21 cellular contexts compared by ENCODE assay signal in genomic region chr2:206045251-206045650, GRCh38. TPM values are rescaled to one million over a fixed set of nuclear protein-coding genes. Genes with fewer than 3 reads are reported as not detected.
DNase-seq lines count a peak whose midpoint lies in the region; ATAC-seq, FAIRE-seq and TF ChIP-seq lines count a peak whose summit lies in the region.
"Had no signal": no experiment of that assay in that cellular context is flagged by ENCODE, and none has a peak within 500 bp of the region (broad histone marks: within the 10 kb centered on the region; RNA-seq: fewer than 3 reads in every experiment).

No MANE protein-coding gene starts in this region.

- H2AFZ ChIP-seq in HCT116 (ENCODE audit: low read depth, low read length, poor library complexity, severe bottlenecking): no peak overlapping the region
- H2AFZ ChIP-seq: hepatocyte had no signal

- TF ChIP-seq RAD21 in HCT116 (IDR thresholded peaks at IDR 0.05; ENCODE audit: low read depth): no peak

- no peak overlapping the region for H3K4me3 ChIP-seq in HCT116 (replicated peaks in 1 of 2; ENCODE audit: low read depth in 1 of 2, low read length in 2 of 2)
- H3K4me3 ChIP-seq: adrenal gland, hepatocyte had no signal

- TSS peak; percentile 23 for BruUV-seq in HCT116 (replicated peaks; lab: Mats Ljungman, UMichigan)

- peaks cover 22% of the 10 kb centered on the region for H3K4me1 Mint-ChIP-seq in T-helper 17 cell
- peaks cover 11% of the 10 kb centered on the region for H3K4me1 Mint-ChIP-seq in memory B cell
- no peaks in the 10 kb centered on the region for H3K4me1 Mint-ChIP-seq in activated T-helper 1 cell treated with anti-CD3 and anti-CD28 coated beads, Interleukin-12 subunit alpha, Interleukin-12 subunit beta, Interleukin-2, Interleukin-4 antibody, amounts not matched to agents 30 ng/mL and 10 ng/mL and 1 ng/mL, durations not matched to agents 14 hours and 24 hours and 36 hours (ENCODE audit: low read depth)

- no peaks in the 10 kb centered on the region for H3K79me2 ChIP-seq in HCT116 (ENCODE audit: insufficient read depth, low read length)

- H3K4me1 ChIP-seq in HCT116 (ENCODE audit: control insufficient read depth in 1 of 2, insufficient read depth in 2 of 2, low read length in 2 of 2): no peaks in the 10 kb centered on the region

- POLR2A ChIA-PET in HCT116 (lab: Charles Lee): no interaction called here

- TF ChIP-seq CTCF in D721Med (IDR thresholded peaks at IDR 0.05; ENCODE audit: insufficient read depth, missing control alignments) (no peak), HCT116 (IDR thresholded peaks at IDR 0.05 in 2 of 3, conservative IDR thresholded peaks at IDR 0.05 in 1 of 3; ENCODE audit: borderline replicate concordance in 1 of 3, insufficient read depth in 1 of 3, low read depth in 2 of 3, low read length in 2 of 3) (no peak)

- H3K27ac Mint-ChIP-seq in T-helper 17 cell (peak overlapping the region; percentile 63), memory B cell (peak overlapping the region; percentile 81)
- H3K27ac Mint-ChIP-seq in activated T-helper 1 cell treated with anti-CD3 and anti-CD28 coated beads, Interleukin-12 subunit alpha, Interleukin-12 subunit beta, Interleukin-2, Interleukin-4 antibody, amounts not matched to agents 30 ng/mL and 10 ng/mL and 1 ng/mL, durations not matched to agents 14 hours and 24 hours and 36 hours: no peak overlapping the region
- H3K27ac Mint-ChIP-seq: T-helper 2 cell treated with Interferon-gamma antibody and Interleukin-4, amounts not matched to agents 5 μg/mL and 100 μg/mL, for 36 hours had no signal

- H3K27me3 ChIP-seq in HCT116 (ENCODE audit: insufficient read depth, low read length): no peaks in the 10 kb centered on the region
- H3K27me3 ChIP-seq: adrenal gland, hepatocyte had no signal

- H3K4me3 Mint-ChIP-seq in T-helper 17 cell (no peak overlapping the region), memory B cell (no peak overlapping the region)
- no peak overlapping the region for H3K4me3 Mint-ChIP-seq in activated T-helper 1 cell treated with anti-CD3 and anti-CD28 coated beads, Interleukin-12 subunit alpha, Interleukin-12 subunit beta, Interleukin-2, Interleukin-4 antibody, amounts not matched to agents 30 ng/mL and 10 ng/mL and 1 ng/mL, durations not matched to agents 14 hours and 24 hours and 36 hours
- H3K4me3 Mint-ChIP-seq: CD4-positive, alpha-beta memory T cell; neural crest cell; T-helper 2 cell treated with Interferon-gamma antibody and Interleukin-4, amounts not matched to agents 5 μg/mL and 100 μg/mL, for 36 hours had no signal

- no peak overlapping the region for H3K27ac ChIP-seq in HCT116 (ENCODE audit: low read depth, low read length)
- H3K27ac ChIP-seq in caudate nucleus (ENCODE audit: low read depth, low read length): no peak overlapping the region
- H3K27ac ChIP-seq: adrenal gland, hepatocyte, HL-60 had no signal

- ATAC-seq in HCT116: no peak
- ATAC-seq in T-helper 17 cell: no peak
- no peak for ATAC-seq in memory B cell (ENCODE audit: low read depth)
- no peak for ATAC-seq in HG03280 (IDR thresholded peaks at IDR 0.05; ENCODE audit: unreplicated experiment)
- ATAC-seq: HepG2 had no signal

- peak; percentile 92 for FAIRE-seq in D721Med (lab: Jason Lieb, UNC)
- FAIRE-seq: bronchial epithelial cell, HepG2, islet of Langerhans had no signal

- H3K4me2 ChIP-seq in HCT116 (ENCODE audit: low read length): no peak overlapping the region
- H3K4me2 ChIP-seq: hepatocyte had no signal

- TF ChIP-seq POLR2A in HCT116 (IDR thresholded peaks at IDR 0.05; ENCODE audit: borderline replicate concordance, extremely low read depth, insufficient read depth, insufficient read length): no peak

- H3K9ac ChIP-seq in HCT116 (ENCODE audit: low read length): no peak overlapping the region

- CTCF ChIA-PET in HCT116 (lab: Charles Lee): no interaction called here

- DNase-seq in D721Med (ENCODE audit: insufficient read length, low spot score) (no peak), HCT116 (ENCODE audit: low read depth, low spot score) (no peak), T-helper 17 cell (no peak), memory B cell (ENCODE audit: low spot score in 2 of 2) (no peak), caudate nucleus (lab: John Stamatoyannopoulos, UW) (no peak)
- no peak for DNase-seq in activated T-helper 1 cell treated with anti-CD3 and anti-CD28 coated beads, Interleukin-12 subunit alpha, Interleukin-12 subunit beta, Interleukin-2, Interleukin-4 antibody, amounts not matched to agents 30 ng/mL and 10 ng/mL and 1 ng/mL, durations not matched to agents 14 hours and 24 hours and 36 hours (ENCODE audit: low spot score)
- DNase-seq: activated effector memory CD4-positive, alpha-beta T cell treated with Interleukin-2 at 50 U/mL for 16 hours; adrenal gland; CD4-positive, alpha-beta memory T cell; DMS153; foreskin fibroblast; GOT3; NCI-H2107 had no signal

- no peaks in the 10 kb centered on the region for H3K27me3 Mint-ChIP-seq in T-helper 17 cell
- H3K27me3 Mint-ChIP-seq in memory B cell: no peaks in the 10 kb centered on the region
- no peaks in the 10 kb centered on the region for H3K27me3 Mint-ChIP-seq in activated T-helper 1 cell treated with anti-CD3 and anti-CD28 coated beads, Interleukin-12 subunit alpha, Interleukin-12 subunit beta, Interleukin-2, Interleukin-4 antibody, amounts not matched to agents 30 ng/mL and 10 ng/mL and 1 ng/mL, durations not matched to agents 14 hours and 24 hours and 36 hours (ENCODE audit: insufficient read depth)
- H3K27me3 Mint-ChIP-seq: CD4-positive, alpha-beta memory T cell had no signal

- H3K9me3 Mint-ChIP-seq in memory B cell: no peaks in the 10 kb centered on the region
- H3K9me3 Mint-ChIP-seq in activated T-helper 1 cell treated with anti-CD3 and anti-CD28 coated beads, Interleukin-12 subunit alpha, Interleukin-12 subunit beta, Interleukin-2, Interleukin-4 antibody, amounts not matched to agents 30 ng/mL and 10 ng/mL and 1 ng/mL, durations not matched to agents 14 hours and 24 hours and 36 hours: no peaks in the 10 kb centered on the region
- H3K9me3 Mint-ChIP-seq: CD4-positive, alpha-beta memory T cell; neural crest cell; T-helper 2 cell treated with Interferon-gamma antibody and Interleukin-4, amounts not matched to agents 5 μg/mL and 100 μg/mL, for 36 hours had no signal

- intact Hi-C loops in HCT116 (cut with micrococcal nuclease): no loop called here
- intact Hi-C loops in activated T-helper 1 cell treated with anti-CD3 and anti-CD28 coated beads, Interleukin-12 subunit alpha, Interleukin-12 subunit beta, Interleukin-2, Interleukin-4 antibody, amounts not matched to agents 30 ng/mL and 10 ng/mL and 1 ng/mL, durations not matched to agents 14 hours and 24 hours and 36 hours (cut with micrococcal nuclease): no loop called here

- H3K36me3 Mint-ChIP-seq in T-helper 17 cell (ENCODE audit: low read depth): peaks cover 12% of the 10 kb centered on the region
- H3K36me3 Mint-ChIP-seq in memory B cell: peaks cover 33% of the 10 kb centered on the region
- peaks cover 34% of the 10 kb centered on the region for H3K36me3 Mint-ChIP-seq in activated T-helper 1 cell treated with anti-CD3 and anti-CD28 coated beads, Interleukin-12 subunit alpha, Interleukin-12 subunit beta, Interleukin-2, Interleukin-4 antibody, amounts not matched to agents 30 ng/mL and 10 ng/mL and 1 ng/mL, durations not matched to agents 14 hours and 24 hours and 36 hours (ENCODE audit: low read depth)

- RAD21 ChIA-PET in HCT116 (lab: Charles Lee; ENCODE audit: low non-redundant PET in 1 of 2, low total read pairs in 2 of 2, uncharacterized antibody in 2 of 2, unreplicated experiment in 2 of 2): no interaction called here

- H4K20me1 ChIP-seq in HCT116 (ENCODE audit: insufficient read depth): no peaks in the 10 kb centered on the region

- H3K9me2 ChIP-seq in HCT116 (ENCODE audit: insufficient read depth): no peaks in the 10 kb centered on the region

- no peaks in the 10 kb centered on the region for H3K36me3 ChIP-seq in HCT116 (ENCODE audit: control insufficient read depth in 1 of 2, insufficient read depth in 2 of 2, low read length in 2 of 2)

- H3K9me3 ChIP-seq in HCT116 (ENCODE audit: control insufficient read depth in 1 of 2, insufficient read depth in 1 of 2, low read depth in 1 of 2, low read length in 2 of 2) (no peaks in the 10 kb centered on the region), T-helper 17 cell (ENCODE audit: control insufficient read depth, low read length, poor library complexity, severe bottlenecking) (no peaks in the 10 kb centered on the region)
- H3K9me3 ChIP-seq: adrenal gland had no signal

TF ChIP-seq in HCT116, 20 proteins besides CTCF, POLR2A, EP300 and RAD21:
- TF ChIP-seq JUND (IDR thresholded peaks at IDR 0.05) (no peak), FOSL1 (IDR thresholded peaks at IDR 0.05; ENCODE audit: low read depth) (no peak)

RNA-seq across cellular contexts. Expression of gene INO80D, which starts 40.7 kb away (rescaled TPM):
- total RNA-seq in HCT116 (2021; ENCODE audit: unreplicated experiment) (14.4 TPM), T-helper 17 cell (10 to 100 TPM; 52.7 to 53.0 TPM)
- polyA plus RNA-seq in HCT116 (2012): 2.4 and 2.8 TPM in 2 replicates
- 29.4 and 30.3 TPM in 2 replicates for total RNA-seq in activated T-helper 1 cell treated with anti-CD3 and anti-CD28 coated beads, Interleukin-12 subunit alpha, Interleukin-12 subunit beta, Interleukin-2, Interleukin-4 antibody, amounts not matched to agents 30 ng/mL and 10 ng/mL and 1 ng/mL, durations not matched to agents 14 hours and 24 hours and 36 hours
